25 cellular contexts compared by ENCODE assay signal in genomic region chr14:91339076-91339475, GRCh38.
"Had no signal": no experiment of that assay in that cellular context is flagged by ENCODE, and none has a peak within 500 bp of the region (broad histone marks: within the 10 kb centered on the region; RNA-seq: fewer than 3 reads in every experiment).

No MANE protein-coding gene starts in this region.

- H3K4me3 ChIP-seq: body of pancreas, colonic mucosa, lung, SK-N-MC, suprapubic skin, transverse colon, uterus had no signal

- H3K36me3 ChIP-seq: uterus had no signal

- H3K4me1 ChIP-seq: body of pancreas, colonic mucosa, foreskin keratinocyte, suprapubic skin, transverse colon, uterus had no signal

- H3K27me3 ChIP-seq: body of pancreas, colonic mucosa, foreskin keratinocyte, suprapubic skin, transverse colon, uterus had no signal

- H3K4me1 Mint-ChIP-seq: endodermal cell had no signal

- H3K27ac Mint-ChIP-seq: activated naive CD8-positive, alpha-beta T cell treated with anti-CD3 and anti-CD28 coated beads, Interleukin-2, amount 10 ng/mL, durations not matched to agents 7 days and 5 days; endodermal cell had no signal

- H3K27me3 Mint-ChIP-seq: activated CD8-positive, alpha-beta T cell treated with anti-CD3 and anti-CD28 coated beads for 36 hours; activated naive CD8-positive, alpha-beta T cell treated with anti-CD3 and anti-CD28 coated beads, Interleukin-2, amount 10 ng/mL, durations not matched to agents 7 days and 5 days; stimulated activated naive CD8-positive, alpha-beta T cell treated with anti-CD3 and anti-CD28 coated beads, Interleukin-15, amount 100 ng/mL, for 72 hours had no signal

- DNase-seq: activated CD4-positive, alpha-beta T cell treated with anti-CD3 and anti-CD28 coated beads for 48 hours; activated CD4-positive, CD25-positive, alpha-beta regulatory T cell; activated CD8-positive, alpha-beta T cell treated with anti-CD3 and anti-CD28 coated beads for 36 hours; activated gamma-delta T cell; activated naive CD8-positive, alpha-beta T cell treated with anti-CD3 and anti-CD28 coated beads, Interleukin-2, amount 10 ng/mL, durations not matched to agents 7 days and 5 days; activated T-cell treated with anti-CD3 and anti-CD28 coated beads, Interleukin-2, amount 50 U/mL, for 1 hour; body of pancreas; central memory CD4-positive, alpha-beta T cell; colonic mucosa; endodermal cell; foreskin keratinocyte; hippocampal formation; islet precursor cell; nucleus accumbens; posterior cingulate gyrus; stimulated activated CD4-positive, alpha-beta T cell treated with anti-CD3 and anti-CD28 coated beads, Interleukin-12 subunit alpha, Interleukin-12 subunit beta, amount 100 ng/mL, for 4 hours; stimulated activated CD4-positive, alpha-beta T cell treated with anti-CD3 and anti-CD28 coated beads, Interleukin-1b, Interleukin-23, amount 100 ng/mL, for 48 hours; stimulated activated naive CD8-positive, alpha-beta T cell treated with anti-CD3 and anti-CD28 coated beads, Interleukin-15, amount 100 ng/mL, for 72 hours; transverse colon; uterus had no signal

- H3K27ac ChIP-seq: body of pancreas, colonic mucosa, epithelial cell of prostate, foreskin keratinocyte, SK-N-MC, suprapubic skin, transverse colon, uterus had no signal

- H3K9me3 ChIP-seq: body of pancreas, colonic mucosa, suprapubic skin, transverse colon, uterus had no signal

- H3K4me3 Mint-ChIP-seq: activated CD8-positive, alpha-beta T cell treated with anti-CD3 and anti-CD28 coated beads for 36 hours; activated naive CD8-positive, alpha-beta T cell treated with anti-CD3 and anti-CD28 coated beads, Interleukin-2, amount 10 ng/mL, durations not matched to agents 7 days and 5 days; endodermal cell; stimulated activated naive CD8-positive, alpha-beta T cell treated with anti-CD3 and anti-CD28 coated beads, Interleukin-15, amount 100 ng/mL, for 72 hours had no signal

- H3K9me3 Mint-ChIP-seq: activated CD8-positive, alpha-beta T cell treated with anti-CD3 and anti-CD28 coated beads for 36 hours; activated naive CD8-positive, alpha-beta T cell treated with anti-CD3 and anti-CD28 coated beads, Interleukin-2, amount 10 ng/mL, durations not matched to agents 7 days and 5 days; endodermal cell; stimulated activated naive CD8-positive, alpha-beta T cell treated with anti-CD3 and anti-CD28 coated beads, Interleukin-15, amount 100 ng/mL, for 72 hours had no signal

- ATAC-seq: activated CD8-positive, alpha-beta T cell treated with anti-CD3 and anti-CD28 coated beads for 36 hours; body of pancreas; left lobe of liver; stimulated activated naive CD8-positive, alpha-beta T cell treated with anti-CD3 and anti-CD28 coated beads, Interleukin-15, amount 100 ng/mL, for 72 hours had no signal
